8 cellular contexts compared by ENCODE assay signal in genomic region chr2:149313512-149313972, GRCh38. TPM values are rescaled to one million over a fixed set of nuclear protein-coding genes. Genes with fewer than 3 reads are reported as not detected.
A peak's percentile ranks its signal among the peaks of the same experiment; 100 is the strongest.
DNase-seq lines count a peak whose midpoint lies in the region; ATAC-seq and TF ChIP-seq lines count a peak whose summit lies in the region.

No MANE protein-coding gene starts in this region.

- H2AFZ ChIP-seq in IMR-90 (replicated peaks; ENCODE audit: low read length, poor library complexity) = no peak overlapping the region

- H3K4me1 Mint-ChIP-seq in activated T-cell treated with anti-CD3 and anti-CD28 coated beads, Interleukin-2, amount 50 U/mL, for 72 hours (ENCODE audit: low read depth) = peaks cover 5% of the 10 kb centered on the region
- H3K4me1 Mint-ChIP-seq in endothelial cell (ENCODE audit: unreplicated experiment) = peaks cover 2% of the 10 kb centered on the region

- H4K91ac ChIP-seq in IMR-90 (ENCODE audit: insufficient read depth, low read depth, low read length) = no peak overlapping the region

- no peak overlapping the region for H3K9ac ChIP-seq in IMR-90 (ENCODE audit: low read depth, low read length)

- H3K36me3 Mint-ChIP-seq in activated T-cell treated with anti-CD3 and anti-CD28 coated beads, Interleukin-2, amount 50 U/mL, for 72 hours (ENCODE audit: insufficient read depth in 2 of 2) = no peaks in the 10 kb centered on the region
- no peaks in the 10 kb centered on the region for H3K36me3 Mint-ChIP-seq in endothelial cell (ENCODE audit: low read depth, unreplicated experiment)

- H3K23ac ChIP-seq in IMR-90 (ENCODE audit: low read depth, low read length) = no peak overlapping the region

- no peak overlapping the region for H3K56ac ChIP-seq in IMR-90 (ENCODE audit: extremely low read depth, insufficient read depth, low read length)

- H3K27ac Mint-ChIP-seq in activated T-cell treated with anti-CD3 and anti-CD28 coated beads, Interleukin-2, amount 50 U/mL, for 72 hours = no peak overlapping the region
- no peak overlapping the region for H3K27ac Mint-ChIP-seq in endothelial cell (ENCODE audit: unreplicated experiment)

- no peak overlapping the region for H2BK15ac ChIP-seq in IMR-90 (ENCODE audit: low read depth, low read length)

- peak; percentile 47 to 53 for ATAC-seq in activated T-cell treated with anti-CD3 and anti-CD28 coated beads, Interleukin-2, amount 50 U/mL, for 72 hours (replicated peaks in 1 of 2)
- peak; percentile 79 for ATAC-seq in IMR-90 (ENCODE audit: low read depth)

- H3K18ac ChIP-seq in IMR-90 (ENCODE audit: low read depth, low read length) = no peak overlapping the region

- no peak overlapping the region for H3K4ac ChIP-seq in IMR-90 (ENCODE audit: low read depth, low read length)

- H3K4me1 ChIP-seq in IMR-90 (ENCODE audit: control insufficient read depth, insufficient read depth, low read length) = no peaks in the 10 kb centered on the region

- peaks cover 0 to 2% of the 10 kb centered on the region in 2 donors for H3K9me3 Mint-ChIP-seq in activated T-cell treated with anti-CD3 and anti-CD28 coated beads, Interleukin-2, amount 50 U/mL, for 72 hours
- peaks cover 4% of the 10 kb centered on the region for H3K9me3 Mint-ChIP-seq in endothelial cell (ENCODE audit: unreplicated experiment)

- H2BK120ac ChIP-seq in IMR-90 (ENCODE audit: low read depth, low read length) = no peak overlapping the region

- H3K27me3 Mint-ChIP-seq in activated T-cell treated with anti-CD3 and anti-CD28 coated beads, Interleukin-2, amount 50 U/mL, for 72 hours (ENCODE audit: low read depth) = peaks cover 12% of the 10 kb centered on the region
- no peaks in the 10 kb centered on the region for H3K27me3 Mint-ChIP-seq in endothelial cell (ENCODE audit: unreplicated experiment)

- no peaks in the 10 kb centered on the region for H3K36me3 ChIP-seq in IMR-90 (ENCODE audit: control insufficient read depth, insufficient read depth, low read length)

- no peak overlapping the region for H3K4me3 Mint-ChIP-seq in activated T-cell treated with anti-CD3 and anti-CD28 coated beads, Interleukin-2, amount 50 U/mL, for 72 hours
- H3K4me3 Mint-ChIP-seq in endothelial cell (ENCODE audit: unreplicated experiment) = no peak overlapping the region

- no peak overlapping the region for H3K14ac ChIP-seq in IMR-90 (replicated peaks; ENCODE audit: low read depth, low read length)

- no peak overlapping the region for H2AK9ac ChIP-seq in IMR-90 (replicated peaks; ENCODE audit: low read depth, low read length, poor library complexity)

- intact Hi-C loops in IMR-90 (cut with micrococcal nuclease) = loop anchor here (1.0 kb wide), 1 partner anchor 296 kb away; no protein-coding TSS in a partner anchor

- WGBS in IMR-90 (ENCODE audit: extremely low coverage in 2 of 2, insufficient read length in 1 of 2), 2 experiments = no CpG with 5 or more reads among the region's 8 CpGs

- no peak overlapping the region for H3K27ac ChIP-seq in IMR-90 (ENCODE audit: insufficient read depth, low read length)

- H4K5ac ChIP-seq in IMR-90 (ENCODE audit: low read depth, low read length) = no peak overlapping the region

- no peaks in the 10 kb centered on the region for H3K79me1 ChIP-seq in IMR-90 (ENCODE audit: low read depth in 1 of 2, low read length in 2 of 2)

- no peak overlapping the region for H2BK5ac ChIP-seq in IMR-90 (ENCODE audit: low read depth, low read length, poor library complexity, severe bottlenecking)

- H2AK5ac ChIP-seq in IMR-90 (ENCODE audit: low read depth, low read length) = no peak overlapping the region

- CTCF ChIA-PET in IMR-90 (lab: Yijun Ruan, JAX) = interaction anchor here (0.8 to 1.3 kb wide), 6 partner anchors 8 to 139 kb away, joined by 3 to 4 read pairs (median 3); no protein-coding TSS in a partner anchor

- peak; percentile 56 for TF ChIP-seq CTCF in IMR-90 (conservative IDR thresholded peaks at IDR 0.05; ENCODE audit: low read depth, low read length)
- TF ChIP-seq CTCF in endothelial cell (IDR thresholded peaks at IDR 0.05; ENCODE audit: unreplicated experiment) = peak; percentile 83

- H2BK20ac ChIP-seq in IMR-90 (ENCODE audit: low read depth, low read length) = no peak overlapping the region

- no peak overlapping the region for H3K4me3 ChIP-seq in IMR-90 (ENCODE audit: insufficient read depth, low read depth, low read length)

- DNase-seq in activated T-cell treated with anti-CD3 and anti-CD28 coated beads, Interleukin-2, amount 50 U/mL, for 72 hours = no peak
- no peak for DNase-seq in activated T-cell treated with anti-CD3 and anti-CD28 coated beads, Interleukin-2, amount 50 U/mL, for 48 hours
- peak; percentile 59 for DNase-seq in H4 (ENCODE audit: low spot score)
- DNase-seq in IMR-90 = peak; percentile 24
- peak; percentile 47 for DNase-seq in OCI-M1 (lab: John Stamatoyannopoulos, UW)
- peak; percentile 26 for DNase-seq in endothelial cell (ENCODE audit: low spot score)
- peak; percentile 33 for DNase-seq in mucosa of gallbladder (ENCODE audit: low spot score)
- no peak for DNase-seq in NK-92 treated with Interleukin-12 subunit alpha and Interleukin-12 subunit beta, amount 100 ng/mL, for 24 hours (lab: John Stamatoyannopoulos, UW)

- H3K9me1 ChIP-seq in IMR-90 (ENCODE audit: insufficient read depth, low read length) = no peaks in the 10 kb centered on the region

- POLR2A ChIA-PET in IMR-90 (lab: Charles Lee; ENCODE audit: unreplicated experiment) = no interaction called here

- peak; percentile 61 for TF ChIP-seq RAD21 in IMR-90 (IDR thresholded peaks at IDR 0.05; ENCODE audit: low read length)

- in situ Hi-C loops in IMR-90 (cut with MboI; ENCODE audit: low sequenced_read_pairs) = loop anchor here (10.0 to 25.0 kb wide), 2 partner anchors 289 to 676 kb away; partner anchors contain the start of gene EPC2

- no peaks in the 10 kb centered on the region for H3K9me3 ChIP-seq in IMR-90 (ENCODE audit: control insufficient read depth, insufficient read depth, low read length)

- H3K27me3 ChIP-seq in IMR-90 (ENCODE audit: control insufficient read depth, insufficient read depth, low read length) = no peaks in the 10 kb centered on the region

- H3K4me2 ChIP-seq in IMR-90 (ENCODE audit: low read depth, low read length) = peak overlapping the region; percentile 42; the same call in 1 of the 2 replicates

- TF ChIP-seq POLR2A in IMR-90 (IDR thresholded peaks at IDR 0.05; ENCODE audit: low read depth, low read length) = no peak

- dilution Hi-C loops in IMR-90 (cut with HindIII; ENCODE audit: low sequenced_read_pairs, unreplicated experiment) = no loop called here

- no TSS peak for BruUV-seq in IMR-90 (replicated peaks; lab: Mats Ljungman, UMichigan)

- no peaks in the 10 kb centered on the region for H4K20me1 ChIP-seq in IMR-90 (ENCODE audit: insufficient read depth, low read length)

- no peak overlapping the region for H4K8ac ChIP-seq in IMR-90 (ENCODE audit: low read depth in 2 of 2, low read length in 2 of 2)

TF ChIP-seq in IMR-90, 13 proteins besides CTCF, POLR2A, EP300 and RAD21:
- peak; percentile 30; the same call in 1 of the 2 replicates for TF ChIP-seq SMC3 (IDR thresholded peaks at IDR 0.05; ENCODE audit: low read depth, low read length)
- TF ChIP-seq FOS (IDR thresholded peaks at IDR 0.05; ENCODE audit: low read depth, low read length) = no peak
- no peak for TF ChIP-seq USF2 (IDR thresholded peaks at IDR 0.05; ENCODE audit: low read depth, low read length)
- TF ChIP-seq RCOR1 (IDR thresholded peaks at IDR 0.05; ENCODE audit: insufficient replicate concordance, low read length) = no peak

RNA-seq across cellular contexts. Expression of gene LYPD6, which starts 16.8 kb away (rescaled TPM):
- total RNA-seq in activated T-cell treated with anti-CD3 and anti-CD28 coated beads, Interleukin-2, amount 50 U/mL, for 72 hours = not detected
- 8.6 and 9.8 TPM in 2 replicates for total RNA-seq in H4 (2014; rRNA removed; shearing (Covaris generic))
- total RNA-seq in IMR-90 (2012; rRNA removed) = 0.90 and 1.4 TPM in 2 replicates
- polyA plus RNA-seq in IMR-90 (2012; rRNA removed) = 0.49 and 0.87 TPM in 2 replicates
- polyA plus RNA-seq in IMR-90 (2012; cell fraction: cytosol; rRNA removed) = 0.32 and 0.39 TPM in 2 replicates
- polyA plus RNA-seq in IMR-90 (2012; cell fraction: nucleus; rRNA removed; ENCODE audit: low replicate concordance) = 0.18 and 0.52 TPM in 2 replicates
- total RNA-seq in endothelial cell (ENCODE audit: unreplicated experiment) = 3.5 TPM
- 30.1 TPM for total RNA-seq in mucosa of gallbladder

Comparison
In these comparisons a context has a peak if more than half of its experiments do, and no peak if none do; other contexts are left out.
1. DNase-seq: peak in H4 (single experiment), IMR-90 (single experiment), OCI-M1 (single experiment), endothelial cell (single experiment) and mucosa of gallbladder (single experiment); none in activated T-cell treated with anti-CD3 and anti-CD28 coated beads, Interleukin-2, amount 50 U/mL, for 72 hours (0 of 2), activated T-cell treated with anti-CD3 and anti-CD28 coated beads, Interleukin-2, amount 50 U/mL, for 48 hours (0 of 2) and NK-92 treated with Interleukin-12 subunit alpha and Interleukin-12 subunit beta, amount 100 ng/mL, for 24 hours (single experiment).